ENCODE assay signal across 10 cellular contexts in genomic region chr1:27563407-27564263, GRCh38. TPM values are rescaled to one million over a fixed set of nuclear protein-coding genes. Genes with fewer than 3 reads are reported as not detected.
DNase-seq lines count a peak whose midpoint lies in the region; ATAC-seq and TF ChIP-seq lines count a peak whose summit lies in the region.
"Had no signal": no experiment of that assay in that cellular context is flagged by ENCODE, and none has a peak within 500 bp of the region (broad histone marks: within the 10 kb centered on the region; RNA-seq: fewer than 3 reads in every experiment).

No MANE protein-coding gene starts in this region.

- intact Hi-C loops in activated CD8-positive, alpha-beta T cell treated with anti-CD3 and anti-CD28 coated beads for 36 hours (cut with micrococcal nuclease): no loop called here
- intact Hi-C loops in aorta (cut with DNase I): no loop called here

- no peak for ATAC-seq in activated CD8-positive, alpha-beta T cell treated with anti-CD3 and anti-CD28 coated beads, Interleukin-2, amount 10 ng/mL, durations not matched to agents 7 days and 5 days
- ATAC-seq in activated CD8-positive, alpha-beta T cell treated with anti-CD3 and anti-CD28 coated beads for 36 hours: no peak
- ATAC-seq in aorta (ENCODE audit: low FRiP score): peak; percentile 72
- no peak for ATAC-seq in HG03159 (IDR thresholded peaks at IDR 0.05; ENCODE audit: unreplicated experiment)

- TF ChIP-seq CTCF in activated CD8-positive, alpha-beta T cell treated with anti-CD3 and anti-CD28 coated beads for 36 hours (IDR thresholded peaks at IDR 0.05): no peak
- TF ChIP-seq CTCF in endodermal cell (conservative IDR thresholded peaks at IDR 0.05): no peak
- TF ChIP-seq CTCF in brain microvascular endothelial cell (IDR thresholded peaks at IDR 0.05; ENCODE audit: low read depth, low read length, missing control alignments): no peak

- H3K9me3 Mint-ChIP-seq in activated CD8-positive, alpha-beta T cell treated with anti-CD3 and anti-CD28 coated beads, Interleukin-2, amount 10 ng/mL, durations not matched to agents 7 days and 5 days (ENCODE audit: insufficient read depth): no peaks in the 10 kb centered on the region
- H3K9me3 Mint-ChIP-seq in activated CD8-positive, alpha-beta T cell treated with anti-CD3 and anti-CD28 coated beads for 36 hours: no peaks in the 10 kb centered on the region
- no peaks in the 10 kb centered on the region for H3K9me3 Mint-ChIP-seq in endodermal cell
- H3K9me3 Mint-ChIP-seq: activated naive CD4-positive, alpha-beta T cell treated with anti-CD3 and anti-CD28 coated beads, Interleukin-2, amount 50 U/mL, for 24 hours had no signal

- H3K4me1 ChIP-seq in endodermal cell (ENCODE audit: control insufficient read depth, insufficient read depth, low read length) (peaks cover 45% of the 10 kb centered on the region), mucosa of rectum (ENCODE audit: control insufficient read depth in 2 of 2, insufficient read depth in 2 of 2, low read length in 2 of 2) (peaks cover 61% of the 10 kb centered on the region in 2 donors), aorta (ENCODE audit: control insufficient read depth in 1 of 2, insufficient read depth in 2 of 2, low read length in 2 of 2) (peaks cover 0 to 4% of the 10 kb centered on the region in 2 donors)

- 62 to 81% methylated on average over 3 to 9 of the region's 10 CpGs for WGBS in endodermal cell (ENCODE audit: insufficient coverage in 1 of 2, insufficient read length in 1 of 2), 2 experiments
- 15 to 17% methylated on average over 10 of the region's 10 CpGs for WGBS in aorta, 2 donors

- H3K36me3 ChIP-seq in endodermal cell (ENCODE audit: control insufficient read depth, insufficient read depth, low read length): peaks cover under 1% of the 10 kb centered on the region
- no peaks in the 10 kb centered on the region for H3K36me3 ChIP-seq in mucosa of rectum (ENCODE audit: control insufficient read depth in 2 of 2, insufficient read depth in 2 of 2, low read length in 2 of 2)
- H3K36me3 ChIP-seq in aorta (ENCODE audit: control insufficient read depth in 1 of 2, insufficient read depth in 2 of 2, low read length in 1 of 2): no peaks in the 10 kb centered on the region
- no peaks in the 10 kb centered on the region for H3K36me3 ChIP-seq in brain microvascular endothelial cell (replicated peaks)

- in situ Hi-C loops in brain microvascular endothelial cell (cut with HindIII; ENCODE audit: low pct_ligation_motif_present, low sequenced_read_pairs): loop anchor here (25.0 kb wide), 1 partner anchor 151 kb away; no protein-coding TSS in a partner anchor

- H3K27ac Mint-ChIP-seq in activated CD8-positive, alpha-beta T cell treated with anti-CD3 and anti-CD28 coated beads, Interleukin-2, amount 10 ng/mL, durations not matched to agents 7 days and 5 days: peak overlapping the region; percentile 21
- H3K27ac Mint-ChIP-seq in activated CD8-positive, alpha-beta T cell treated with anti-CD3 and anti-CD28 coated beads for 36 hours: no peak overlapping the region
- H3K27ac Mint-ChIP-seq in endodermal cell: peak overlapping the region; percentile 79
- H3K27ac Mint-ChIP-seq: activated naive CD4-positive, alpha-beta T cell treated with anti-CD3 and anti-CD28 coated beads, Interleukin-2, amount 50 U/mL, for 24 hours had no signal

- peaks cover 23% of the 10 kb centered on the region for H3K4me1 Mint-ChIP-seq in activated CD8-positive, alpha-beta T cell treated with anti-CD3 and anti-CD28 coated beads, Interleukin-2, amount 10 ng/mL, durations not matched to agents 7 days and 5 days (ENCODE audit: low read depth)
- H3K4me1 Mint-ChIP-seq in activated CD8-positive, alpha-beta T cell treated with anti-CD3 and anti-CD28 coated beads for 36 hours (ENCODE audit: low read depth): peaks cover 20% of the 10 kb centered on the region
- peaks cover 73% of the 10 kb centered on the region for H3K4me1 Mint-ChIP-seq in endodermal cell

- H3K4me3 ChIP-seq in endodermal cell (ENCODE audit: low read length) (no peak overlapping the region), mucosa of rectum (ENCODE audit: low read length in 2 of 2) (peak overlapping the region in 1 of 2 donors; percentile 35), aorta (ENCODE audit: low read length in 2 of 2) (no peak overlapping the region), brain microvascular endothelial cell (ENCODE audit: low read depth, low read length) (no peak overlapping the region)

- no peak overlapping the region for H3K9ac ChIP-seq in endodermal cell (ENCODE audit: extremely low read depth, low read length, poor library complexity, severe bottlenecking)
- H3K9ac ChIP-seq in mucosa of rectum (ENCODE audit: low read depth in 1 of 2, low read length in 2 of 2): peak overlapping the region; percentile 48 to 54
- H3K9ac ChIP-seq: parathyroid adenoma had no signal

- H3K27me3 ChIP-seq in endodermal cell (ENCODE audit: control insufficient read depth, insufficient read depth, low read length, poor library complexity, severe bottlenecking) (no peaks in the 10 kb centered on the region), mucosa of rectum (ENCODE audit: control insufficient read depth in 2 of 2, insufficient read depth in 2 of 2, low read length in 2 of 2) (no peaks in the 10 kb centered on the region), aorta (ENCODE audit: control insufficient read depth in 1 of 2, insufficient read depth in 2 of 2, low read length in 1 of 2) (no peaks in the 10 kb centered on the region), brain microvascular endothelial cell (replicated peaks) (no peaks in the 10 kb centered on the region)

- no peaks in the 10 kb centered on the region for H3K36me3 Mint-ChIP-seq in activated CD8-positive, alpha-beta T cell treated with anti-CD3 and anti-CD28 coated beads, Interleukin-2, amount 10 ng/mL, durations not matched to agents 7 days and 5 days (ENCODE audit: low read depth)
- no peaks in the 10 kb centered on the region for H3K36me3 Mint-ChIP-seq in activated CD8-positive, alpha-beta T cell treated with anti-CD3 and anti-CD28 coated beads for 36 hours (ENCODE audit: low read depth)
- no peaks in the 10 kb centered on the region for H3K36me3 Mint-ChIP-seq in endodermal cell (ENCODE audit: low read depth)
- H3K36me3 Mint-ChIP-seq: activated naive CD4-positive, alpha-beta T cell treated with anti-CD3 and anti-CD28 coated beads, Interleukin-2, amount 50 U/mL, for 24 hours had no signal

- H3K27ac ChIP-seq in endodermal cell (ENCODE audit: low read depth, low read length): peak overlapping the region; percentile 92
- peak overlapping the region; percentile 78 to 87 for H3K27ac ChIP-seq in mucosa of rectum (ENCODE audit: low read depth in 2 of 2, low read length in 2 of 2)
- H3K27ac ChIP-seq in aorta (ENCODE audit: low read depth in 1 of 2, low read length in 2 of 2): peak overlapping the region; percentile 70 to 78
- no peak overlapping the region for H3K27ac ChIP-seq in brain microvascular endothelial cell
- H3K27ac ChIP-seq: parathyroid adenoma had no signal

- CTCF ChIA-PET in activated CD8-positive, alpha-beta T cell treated with anti-CD3 and anti-CD28 coated beads, Interleukin-2, amount 10 ng/mL, durations not matched to agents 7 days and 5 days (lab: Charles Lee): interaction anchor here (0.7 to 10.5 kb wide), 3 partner anchors 9 to 99 kb away, joined by 3 to 113 read pairs (median 6); no protein-coding TSS in a partner anchor
- CTCF ChIA-PET in activated CD8-positive, alpha-beta T cell treated with anti-CD3 and anti-CD28 coated beads for 36 hours (lab: Charles Lee): interaction anchor here (0.8 to 15.1 kb wide), 8 partner anchors 9 to 267 kb away, joined by 3 to 178 read pairs (median 3); no protein-coding TSS in a partner anchor

- no peaks in the 10 kb centered on the region for H3K27me3 Mint-ChIP-seq in activated CD8-positive, alpha-beta T cell treated with anti-CD3 and anti-CD28 coated beads, Interleukin-2, amount 10 ng/mL, durations not matched to agents 7 days and 5 days (ENCODE audit: low read depth)
- H3K27me3 Mint-ChIP-seq in activated CD8-positive, alpha-beta T cell treated with anti-CD3 and anti-CD28 coated beads for 36 hours: no peaks in the 10 kb centered on the region
- H3K27me3 Mint-ChIP-seq in endodermal cell (ENCODE audit: insufficient read depth): no peaks in the 10 kb centered on the region
- H3K27me3 Mint-ChIP-seq: activated naive CD4-positive, alpha-beta T cell treated with anti-CD3 and anti-CD28 coated beads, Interleukin-2, amount 50 U/mL, for 24 hours had no signal

- DNase-seq in activated CD8-positive, alpha-beta T cell treated with anti-CD3 and anti-CD28 coated beads, Interleukin-2, amount 10 ng/mL, durations not matched to agents 7 days and 5 days: no peak
- DNase-seq in activated CD8-positive, alpha-beta T cell treated with anti-CD3 and anti-CD28 coated beads for 36 hours: no peak
- DNase-seq in endodermal cell (no peak), aorta (peak; percentile 84 to 87), brain microvascular endothelial cell (no peak), NCI-H526 treated with DMSO at 0.1 percent for 48 hours (lab: John Stamatoyannopoulos, UW) (no peak)

- POLR2A ChIA-PET in activated CD8-positive, alpha-beta T cell treated with anti-CD3 and anti-CD28 coated beads, Interleukin-2, amount 10 ng/mL, durations not matched to agents 7 days and 5 days (lab: Charles Lee): interaction anchor here (1.4 kb wide), 1 partner anchor 28 kb away, joined by 4 read pairs; no protein-coding TSS in a partner anchor
- POLR2A ChIA-PET in activated CD8-positive, alpha-beta T cell treated with anti-CD3 and anti-CD28 coated beads for 36 hours (lab: Charles Lee): interaction anchor here (1.1 kb wide), 1 partner anchor 8 kb away, joined by 3 read pairs; no protein-coding TSS in a partner anchor

- H3K4me3 Mint-ChIP-seq in activated CD8-positive, alpha-beta T cell treated with anti-CD3 and anti-CD28 coated beads, Interleukin-2, amount 10 ng/mL, durations not matched to agents 7 days and 5 days: no peak overlapping the region
- H3K4me3 Mint-ChIP-seq in activated CD8-positive, alpha-beta T cell treated with anti-CD3 and anti-CD28 coated beads for 36 hours: no peak overlapping the region
- H3K4me3 Mint-ChIP-seq in endodermal cell: no peak overlapping the region
- H3K4me3 Mint-ChIP-seq: activated naive CD4-positive, alpha-beta T cell treated with anti-CD3 and anti-CD28 coated beads, Interleukin-2, amount 50 U/mL, for 24 hours had no signal

- H3K9me3 ChIP-seq in endodermal cell (ENCODE audit: control insufficient read depth, low read length): no peaks in the 10 kb centered on the region
- no peaks in the 10 kb centered on the region for H3K9me3 ChIP-seq in mucosa of rectum (ENCODE audit: control insufficient read depth in 2 of 2, low read length in 2 of 2)
- no peaks in the 10 kb centered on the region for H3K9me3 ChIP-seq in aorta (ENCODE audit: control insufficient read depth, low read length)

RNA-seq across cellular contexts. Expression of gene AHDC1, which starts 40.3 kb away (rescaled TPM):
- total RNA-seq in activated CD8-positive, alpha-beta T cell treated with anti-CD3 and anti-CD28 coated beads, Interleukin-2, amount 10 ng/mL, durations not matched to agents 7 days and 5 days: 10 to 100 TPM; 20.9 to 22.7 TPM
- 10 to 100 TPM; 26.3 to 27.6 TPM for total RNA-seq in activated CD8-positive, alpha-beta T cell treated with anti-CD3 and anti-CD28 coated beads for 36 hours
- 10 to 100 TPM; 39.3 to 41.2 TPM for total RNA-seq in endodermal cell
- 52.1 TPM for polyA plus RNA-seq in endodermal cell (2013, experiment 1 of 2)
- polyA plus RNA-seq in endodermal cell (2013, experiment 2 of 2): 50.1 TPM
- total RNA-seq in aorta: 10 to 100 TPM; 63.5 to 89.1 TPM
- polyA plus RNA-seq in aorta: 10 to 100 TPM in 1 of 2 donors, 1 to 10 TPM in 1; 7.8 to 23.9 TPM

Comparison
In these comparisons a context has a peak if more than half of its experiments do, and no peak if none do; other contexts are left out.
1. DNase-seq: peak in aorta (2 of 2); none in activated CD8-positive, alpha-beta T cell treated with anti-CD3 and anti-CD28 coated beads, Interleukin-2, amount 10 ng/mL, durations not matched to agents 7 days and 5 days (single experiment), activated CD8-positive, alpha-beta T cell treated with anti-CD3 and anti-CD28 coated beads for 36 hours (single experiment), endodermal cell (single experiment), brain microvascular endothelial cell (single experiment) and NCI-H526 treated with DMSO at 0.1 percent for 48 hours (single experiment).